Comparison of ENCODE assay signal across 13 cellular contexts in genomic region chrX:112832481-112833095, GRCh38. TPM values are rescaled to one million over a fixed set of nuclear protein-coding genes. Genes with fewer than 3 reads are reported as not detected.
DNase-seq lines count a peak whose midpoint lies in the region; ATAC-seq and TF ChIP-seq lines count a peak whose summit lies in the region.
"Had no signal": no experiment of that assay in that cellular context is flagged by ENCODE, and none has a peak within 500 bp of the region (broad histone marks: within the 10 kb centered on the region; RNA-seq: fewer than 3 reads in every experiment).

No MANE protein-coding gene starts in this region.

- H2BK20ac ChIP-seq in H9 (ENCODE audit: low read depth, low read length, poor library complexity, severe bottlenecking) = no peak overlapping the region

- no peak overlapping the region for H3K27ac ChIP-seq in H9 (ENCODE audit: insufficient read length, low read depth, low read length)
- H3K27ac ChIP-seq in CD8-positive, alpha-beta memory T cell (ENCODE audit: low read depth, low read length) = no peak overlapping the region
- H3K27ac ChIP-seq: esophagus squamous epithelium had no signal

- H3K9me3 ChIP-seq in H9 (ENCODE audit: control insufficient read depth, low read depth, low read length) = no peaks in the 10 kb centered on the region
- H3K9me3 ChIP-seq in CD8-positive, alpha-beta memory T cell (ENCODE audit: low read length) = no peaks in the 10 kb centered on the region
- H3K9me3 ChIP-seq: esophagus squamous epithelium had no signal

- no peak overlapping the region for H2BK120ac ChIP-seq in H9 (ENCODE audit: low read depth, low read length, poor library complexity, severe bottlenecking)

- H3K4me3 ChIP-seq in epithelial cell of esophagus (ENCODE audit: low read length) = no peak overlapping the region
- H3K4me3 ChIP-seq in CD8-positive, alpha-beta memory T cell (ENCODE audit: low read length) = no peak overlapping the region
- H3K4me3 ChIP-seq: esophagus squamous epithelium, GM12878 had no signal

- H2BK12ac ChIP-seq in H9 (ENCODE audit: insufficient read length, low read depth, low read length) = no peak overlapping the region

- no peaks in the 10 kb centered on the region for H3K23me2 ChIP-seq in H9 (ENCODE audit: insufficient read length, low read depth, low read length, poor library complexity, severe bottlenecking)

- H4K91ac ChIP-seq in H9 (ENCODE audit: insufficient read length, low read depth, low read length) = no peak overlapping the region

- no peaks in the 10 kb centered on the region for H3K9me3 Mint-ChIP-seq in H9
- H3K9me3 Mint-ChIP-seq in progenitor cell of endocrine pancreas (ENCODE audit: low read depth) = no peaks in the 10 kb centered on the region
- no peaks in the 10 kb centered on the region for H3K9me3 Mint-ChIP-seq in stimulated activated naive CD8-positive, alpha-beta T cell treated with anti-CD3 and anti-CD28 coated beads, Interleukin-15, amount 100 ng/mL, for 72 hours
- H3K9me3 Mint-ChIP-seq in activated naive CD4-positive, alpha-beta T cell treated with anti-CD3 and anti-CD28 coated beads, Interleukin-2, amount 10 ng/mL, durations not matched to agents 7 days and 5 days = no peaks in the 10 kb centered on the region
- no peaks in the 10 kb centered on the region for H3K9me3 Mint-ChIP-seq in CD8-positive, alpha-beta memory T cell

- H3K79me2 ChIP-seq in H9 (ENCODE audit: insufficient read depth, low read length) = no peaks in the 10 kb centered on the region

- H3K4me1 ChIP-seq in H9 (ENCODE audit: insufficient read depth, low read length) = peaks cover 7% of the 10 kb centered on the region; the same call in 1 of the 2 replicates
- H3K4me1 ChIP-seq in CD8-positive, alpha-beta memory T cell (ENCODE audit: insufficient read depth, low read length) = no peaks in the 10 kb centered on the region

- WGBS in H9 (ENCODE audit: extremely low coverage, insufficient read length, low lambda C conversion rate) = no CpG with 5 or more reads among the region's 3 CpGs

- no peaks in the 10 kb centered on the region; the same call in 1 of the 2 replicates for H3K27me3 ChIP-seq in H9 (ENCODE audit: insufficient read depth, low read length)
- H3K27me3 ChIP-seq in CD8-positive, alpha-beta memory T cell (ENCODE audit: insufficient read depth, low read length, poor library complexity, severe bottlenecking) = no peaks in the 10 kb centered on the region
- H3K27me3 ChIP-seq: esophagus squamous epithelium had no signal

- H3K56ac ChIP-seq in H9 (ENCODE audit: insufficient read length, low read depth, low read length) = no peak overlapping the region

- no peak overlapping the region for H3K9ac ChIP-seq in H9 (ENCODE audit: extremely low read depth, insufficient read length, low read length)

- no peak overlapping the region for H2BK5ac ChIP-seq in H9 (ENCODE audit: insufficient read length, low read length)

- H3K27ac Mint-ChIP-seq in H9 (peak overlapping the region in 1 of 3 experiments; percentile 65; a peak in 3 of 7 replicates), progenitor cell of endocrine pancreas (peak overlapping the region; percentile 97)
- no peak overlapping the region for H3K27ac Mint-ChIP-seq in stimulated activated naive CD8-positive, alpha-beta T cell treated with anti-CD3 and anti-CD28 coated beads, Interleukin-15, amount 100 ng/mL, for 72 hours
- H3K27ac Mint-ChIP-seq in activated naive CD4-positive, alpha-beta T cell treated with anti-CD3 and anti-CD28 coated beads, Interleukin-2, amount 10 ng/mL, durations not matched to agents 7 days and 5 days = no peak overlapping the region
- no peak overlapping the region for H3K27ac Mint-ChIP-seq in CD8-positive, alpha-beta memory T cell

- no peaks in the 10 kb centered on the region for H3K79me1 ChIP-seq in H9 (ENCODE audit: insufficient read depth, low read depth, low read length, poor library complexity, severe bottlenecking)

- H3K27me3 Mint-ChIP-seq in H9 (ENCODE audit: low read depth) (peaks cover 7% of the 10 kb centered on the region), progenitor cell of endocrine pancreas (no peaks in the 10 kb centered on the region)
- no peaks in the 10 kb centered on the region for H3K27me3 Mint-ChIP-seq in stimulated activated naive CD8-positive, alpha-beta T cell treated with anti-CD3 and anti-CD28 coated beads, Interleukin-15, amount 100 ng/mL, for 72 hours
- no peaks in the 10 kb centered on the region for H3K27me3 Mint-ChIP-seq in activated naive CD4-positive, alpha-beta T cell treated with anti-CD3 and anti-CD28 coated beads, Interleukin-2, amount 10 ng/mL, durations not matched to agents 7 days and 5 days
- peaks cover 0 to 11% of the 10 kb centered on the region in 2 donors for H3K27me3 Mint-ChIP-seq in CD8-positive, alpha-beta memory T cell

- no peak overlapping the region for H4K8ac ChIP-seq in H9 (replicated peaks; ENCODE audit: insufficient read length, low read depth, low read length)

- TF ChIP-seq CTCF in H9 (conservative IDR thresholded peaks at IDR 0.05) = no peak
- no peak for TF ChIP-seq CTCF in epithelial cell of esophagus (IDR thresholded peaks at IDR 0.05; ENCODE audit: insufficient read depth, low read depth, low read length, missing control alignments)
- no peak for TF ChIP-seq CTCF in progenitor cell of endocrine pancreas (IDR thresholded peaks at IDR 0.05; ENCODE audit: unreplicated experiment)

- H3K4me1 Mint-ChIP-seq in H9 (peaks cover 39 to 41% of the 10 kb centered on the region in 2 experiments), progenitor cell of endocrine pancreas (ENCODE audit: low read depth) (peaks cover 61% of the 10 kb centered on the region)
- no peaks in the 10 kb centered on the region for H3K4me1 Mint-ChIP-seq in stimulated activated naive CD8-positive, alpha-beta T cell treated with anti-CD3 and anti-CD28 coated beads, Interleukin-15, amount 100 ng/mL, for 72 hours
- no peaks in the 10 kb centered on the region for H3K4me1 Mint-ChIP-seq in activated naive CD4-positive, alpha-beta T cell treated with anti-CD3 and anti-CD28 coated beads, Interleukin-2, amount 10 ng/mL, durations not matched to agents 7 days and 5 days
- H3K4me1 Mint-ChIP-seq in CD8-positive, alpha-beta memory T cell = no peaks in the 10 kb centered on the region

- no peaks in the 10 kb centered on the region for H3K36me3 ChIP-seq in CD8-positive, alpha-beta memory T cell (ENCODE audit: insufficient read depth, low read length)
- H3K36me3 ChIP-seq: esophagus squamous epithelium had no signal

- H4K20me1 ChIP-seq in H9 (ENCODE audit: control insufficient read depth, insufficient read depth, insufficient read length) = peaks cover 2% of the 10 kb centered on the region

- H3K4me3 Mint-ChIP-seq in H9 (no peak overlapping the region; a peak in 2 of 5 replicates), progenitor cell of endocrine pancreas (ENCODE audit: low read depth) (peak overlapping the region; percentile 33)
- no peak overlapping the region for H3K4me3 Mint-ChIP-seq in stimulated activated naive CD8-positive, alpha-beta T cell treated with anti-CD3 and anti-CD28 coated beads, Interleukin-15, amount 100 ng/mL, for 72 hours
- H3K4me3 Mint-ChIP-seq in activated naive CD4-positive, alpha-beta T cell treated with anti-CD3 and anti-CD28 coated beads, Interleukin-2, amount 10 ng/mL, durations not matched to agents 7 days and 5 days = no peak overlapping the region
- H3K4me3 Mint-ChIP-seq in CD8-positive, alpha-beta memory T cell = no peak overlapping the region

- no peak overlapping the region for H3K4ac ChIP-seq in H9 (ENCODE audit: low read depth, low read length)

- POLR2A ChIA-PET in CD8-positive, alpha-beta memory T cell (lab: Charles Lee) = no interaction called here

- H3K18ac ChIP-seq in H9 (ENCODE audit: insufficient read length, low read depth, low read length) = no peak overlapping the region

- H3T11ph ChIP-seq in H9 (ENCODE audit: low read length) = no peak overlapping the region

- no peak overlapping the region for H4K5ac ChIP-seq in H9 (ENCODE audit: insufficient read length, low read depth, low read length)

- no peak overlapping the region; the same call in 1 of the 2 replicates for H3K14ac ChIP-seq in H9 (ENCODE audit: insufficient read depth, low read length)

- H3K36me3 Mint-ChIP-seq in H9 (ENCODE audit: insufficient read depth in 1 of 3, low read depth in 3 of 3) (no peaks in the 10 kb centered on the region; a peak in 1 of 7 replicates), progenitor cell of endocrine pancreas (ENCODE audit: insufficient read depth) (peaks cover 23% of the 10 kb centered on the region)
- no peaks in the 10 kb centered on the region for H3K36me3 Mint-ChIP-seq in activated naive CD4-positive, alpha-beta T cell treated with anti-CD3 and anti-CD28 coated beads, Interleukin-2, amount 10 ng/mL, durations not matched to agents 7 days and 5 days
- H3K36me3 Mint-ChIP-seq in CD8-positive, alpha-beta memory T cell = peaks cover 0 to 4% (median 2%) of the 10 kb centered on the region in 3 donors

- no peak overlapping the region for H2BK15ac ChIP-seq in H9 (ENCODE audit: low read depth, low read length)

- ATAC-seq in stimulated activated naive CD8-positive, alpha-beta T cell treated with anti-CD3 and anti-CD28 coated beads, Interleukin-15, amount 100 ng/mL, for 72 hours = no peak
- ATAC-seq in HG02623 (IDR thresholded peaks at IDR 0.05; ENCODE audit: unreplicated experiment) = no peak
- ATAC-seq: GM12878, left ventricle myocardium superior had no signal

- no peak overlapping the region for H2AK5ac ChIP-seq in H9 (ENCODE audit: insufficient read length, low read length)

- DNase-seq in H9 = peak; percentile 74
- DNase-seq in NCI-H345 (lab: John Stamatoyannopoulos, UW) = peak; percentile 60
- peak; percentile 75 for DNase-seq in epithelial cell of esophagus (ENCODE audit: low read depth)
- no peak for DNase-seq in progenitor cell of endocrine pancreas (ENCODE audit: low spot score, unreplicated experiment)
- DNase-seq in stimulated activated naive CD8-positive, alpha-beta T cell treated with anti-CD3 and anti-CD28 coated beads, Interleukin-15, amount 100 ng/mL, for 72 hours = no peak
- DNase-seq in activated naive CD4-positive, alpha-beta T cell treated with anti-CD3 and anti-CD28 coated beads, Interleukin-2, amount 10 ng/mL, durations not matched to agents 7 days and 5 days = no peak
- no peak for DNase-seq in CD8-positive, alpha-beta memory T cell
- DNase-seq: activated CD8-positive, alpha-beta memory T cell treated with anti-CD3 and anti-CD28 coated beads, Interleukin-2, amount 50 U/mL, for 4 hours; esophagus squamous epithelium; left ventricle myocardium superior; NCI-H524 treated with DMSO at 0.1 percent for 48 hours had no signal

- H3K4me2 ChIP-seq in H9 (ENCODE audit: insufficient read depth, insufficient read length, low read length) = peak overlapping the region; percentile 1

- H3K23ac ChIP-seq in H9 (ENCODE audit: insufficient read length, low read depth, low read length) = no peak overlapping the region

- CTCF ChIA-PET in activated naive CD4-positive, alpha-beta T cell treated with anti-CD3 and anti-CD28 coated beads, Interleukin-2, amount 10 ng/mL, durations not matched to agents 7 days and 5 days (lab: Charles Lee) = no interaction called here
- CTCF ChIA-PET in CD8-positive, alpha-beta memory T cell (lab: Charles Lee) = no interaction called here

- no peak overlapping the region for H2AFZ ChIP-seq in H9 (ENCODE audit: low read length)

RNA-seq across cellular contexts. Expression of gene AMOT, which starts 8.0 kb away (rescaled TPM):
- total RNA-seq in H9 (2021) (17.6 and 19.9 TPM in 2 replicates), progenitor cell of endocrine pancreas (444 and 494 TPM in 2 replicates)
- total RNA-seq in CD8-positive, alpha-beta memory T cell = 1 to 10 TPM; 1.4 to 1.5 TPM
- polyA plus RNA-seq in CD8-positive, alpha-beta memory T cell = 3.2 TPM

Comparison
In these comparisons a context has a peak if more than half of its experiments do, and no peak if none do; other contexts are left out.
1. DNase-seq: peak in H9 (single experiment), NCI-H345 (single experiment) and epithelial cell of esophagus (single experiment); none in progenitor cell of endocrine pancreas (single experiment), stimulated activated naive CD8-positive, alpha-beta T cell treated with anti-CD3 and anti-CD28 coated beads, Interleukin-15, amount 100 ng/mL, for 72 hours (0 of 2), activated naive CD4-positive, alpha-beta T cell treated with anti-CD3 and anti-CD28 coated beads, Interleukin-2, amount 10 ng/mL, durations not matched to agents 7 days and 5 days (single experiment) and CD8-positive, alpha-beta memory T cell (0 of 5).
2. RNA of gene AMOT, which starts 8.0 kb away (total RNA-seq): 444 to 494 TPM in progenitor cell of endocrine pancreas; 17.6 to 19.9 TPM in H9 and 1.4 to 1.5 TPM in CD8-positive, alpha-beta memory T cell; every median in the first group is over 10 times any median in the second.